In genomic region chr1:201016211-201016651, GRCh38 we compare ENCODE assay signal across 1 cellular context.
TF ChIP-seq lines count a peak whose summit lies in the region.

No MANE protein-coding gene starts in this region.

TF ChIP-seq in K562, 482 proteins besides CTCF, POLR2A, EP300 and RAD21 (continued from another document and continues in another):
- TF ChIP-seq TFE3 (CRISPR knock-in tag; IDR thresholded peaks at IDR 0.05) (no peak), WHSC1 (IDR thresholded peaks at IDR 0.05; ENCODE audit: low read length) (no peak), ARID3B (CRISPR knock-in tag; IDR thresholded peaks at IDR 0.05; ENCODE audit: borderline replicate concordance) (no peak), TRIM25 (IDR thresholded peaks at IDR 0.05; ENCODE audit: borderline replicate concordance) (no peak), MBD1 (CRISPR knock-in tag; IDR thresholded peaks at IDR 0.05) (no peak), ZNF165 (CRISPR knock-in tag; IDR thresholded peaks at IDR 0.05; ENCODE audit: borderline replicate concordance) (no peak), BRD4 (IDR thresholded peaks at IDR 0.05) (no peak), ASH1L (IDR thresholded peaks at IDR 0.05; ENCODE audit: borderline replicate concordance, low read depth, partially characterized antibody) (no peak), KDM5B (IDR thresholded peaks at IDR 0.05; ENCODE audit: insufficient replicate concordance, low read depth, low read length) (no peak), ZNF740 (CRISPR knock-in tag; IDR thresholded peaks at IDR 0.05) (peak; percentile 86), ZNF740 (tag; IDR thresholded peaks at IDR 0.05) (peak in 1 of 2 experiments; percentile 50; a peak in 1 of 4 replicates), REST (CRISPR knock-in tag; IDR thresholded peaks at IDR 0.05; ENCODE audit: low read depth) (no peak), ATF1 (CRISPR knock-in tag; IDR thresholded peaks at IDR 0.05) (no peak), ATF1 (tag; IDR thresholded peaks at IDR 0.05) (0 out of 2 replicates have a peak, but pooled peaks have one; percentile 19), SETDB1 (IDR thresholded peaks at IDR 0.05; ENCODE audit: low read length) (no peak), PTTG1 (tag; IDR thresholded peaks at IDR 0.05; ENCODE audit: low read depth) (no peak), HDGF (IDR thresholded peaks at IDR 0.05) (no peak), ZBED1 (IDR thresholded peaks at IDR 0.05) (no peak), DIDO1 (tag; IDR thresholded peaks at IDR 0.05; ENCODE audit: low read depth) (no peak), MLLT1 (IDR thresholded peaks at IDR 0.05) (no peak), ZNF324 (CRISPR knock-in tag; IDR thresholded peaks at IDR 0.05) (no peak), ZKSCAN8 (CRISPR knock-in tag; IDR thresholded peaks at IDR 0.05) (no peak), CBX8 (IDR thresholded peaks at IDR 0.05; ENCODE audit: borderline replicate concordance, extremely low read depth, low read depth, low read length, poor library complexity, severe bottlenecking) (no peak), FOXA3 (CRISPR knock-in tag; conservative IDR thresholded peaks at IDR 0.05 in 1 of 2, IDR thresholded peaks at IDR 0.05 in 1 of 2) (peak in 1 of 2 experiments; percentile 46; a peak in 1 of 4 replicates), ZNF263 (CRISPR knock-in tag; IDR thresholded peaks at IDR 0.05; ENCODE audit: borderline replicate concordance) (peak; percentile 23; the same call in 1 of the 2 replicates), PYGO2 (tag; IDR thresholded peaks at IDR 0.05) (no peak), SREBF2 (CRISPR knock-in tag; IDR thresholded peaks at IDR 0.05) (no peak), ZBTB11 (CRISPR knock-in tag; IDR thresholded peaks at IDR 0.05) (no peak), GTF2A2 (tag; IDR thresholded peaks at IDR 0.05) (no peak), NFIC (IDR thresholded peaks at IDR 0.05) (peak; percentile 96), ZNF431 (CRISPR knock-in tag; IDR thresholded peaks at IDR 0.05) (peak; percentile 24; the same call in 1 of the 2 replicates), ZNF445 (CRISPR knock-in tag; IDR thresholded peaks at IDR 0.05; ENCODE audit: low read depth) (no peak), SMC3 (conservative IDR thresholded peaks at IDR 0.05; ENCODE audit: insufficient read depth, low read depth, low read length) (no peak), ZFP91 (CRISPR knock-in tag; IDR thresholded peaks at IDR 0.05) (0 out of 2 replicates have a peak, but pooled peaks have one; percentile 39), ZNF23 (CRISPR knock-in tag; IDR thresholded peaks at IDR 0.05) (no peak)
- TF ChIP-seq, protein P1, sequence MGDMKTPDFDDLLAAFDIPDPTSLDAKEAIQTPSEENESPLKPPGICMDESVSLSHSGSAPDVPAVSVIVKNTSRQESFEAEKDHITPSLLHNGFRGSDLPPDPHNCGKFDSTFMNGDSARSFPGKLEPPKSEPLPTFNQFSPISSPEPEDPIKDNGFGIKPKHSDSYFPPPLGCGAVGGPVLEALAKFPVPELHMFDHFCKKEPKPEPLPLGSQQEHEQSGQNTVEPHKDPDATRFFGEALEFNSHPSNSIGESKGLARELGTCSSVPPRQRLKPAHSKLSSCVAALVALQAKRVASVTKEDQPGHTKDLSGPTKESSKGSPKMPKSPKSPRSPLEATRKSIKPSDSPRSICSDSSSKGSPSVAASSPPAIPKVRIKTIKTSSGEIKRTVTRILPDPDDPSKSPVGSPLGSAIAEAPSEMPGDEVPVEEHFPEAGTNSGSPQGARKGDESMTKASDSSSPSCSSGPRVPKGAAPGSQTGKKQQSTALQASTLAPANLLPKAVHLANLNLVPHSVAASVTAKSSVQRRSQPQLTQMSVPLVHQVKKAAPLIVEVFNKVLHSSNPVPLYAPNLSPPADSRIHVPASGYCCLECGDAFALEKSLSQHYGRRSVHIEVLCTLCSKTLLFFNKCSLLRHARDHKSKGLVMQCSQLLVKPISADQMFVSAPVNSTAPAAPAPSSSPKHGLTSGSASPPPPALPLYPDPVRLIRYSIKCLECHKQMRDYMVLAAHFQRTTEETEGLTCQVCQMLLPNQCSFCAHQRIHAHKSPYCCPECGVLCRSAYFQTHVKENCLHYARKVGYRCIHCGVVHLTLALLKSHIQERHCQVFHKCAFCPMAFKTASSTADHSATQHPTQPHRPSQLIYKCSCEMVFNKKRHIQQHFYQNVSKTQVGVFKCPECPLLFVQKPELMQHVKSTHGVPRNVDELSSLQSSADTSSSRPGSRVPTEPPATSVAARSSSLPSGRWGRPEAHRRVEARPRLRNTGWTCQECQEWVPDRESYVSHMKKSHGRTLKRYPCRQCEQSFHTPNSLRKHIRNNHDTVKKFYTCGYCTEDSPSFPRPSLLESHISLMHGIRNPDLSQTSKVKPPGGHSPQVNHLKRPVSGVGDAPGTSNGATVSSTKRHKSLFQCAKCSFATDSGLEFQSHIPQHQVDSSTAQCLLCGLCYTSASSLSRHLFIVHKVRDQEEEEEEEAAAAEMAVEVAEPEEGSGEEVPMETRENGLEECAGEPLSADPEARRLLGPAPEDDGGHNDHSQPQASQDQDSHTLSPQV (IDR thresholded peaks at IDR 0.05): 0 out of 2 replicates have a peak, but pooled peaks have one; percentile 5
